8 cellular contexts compared by ENCODE assay signal in genomic region chr19:2268861-2269243, GRCh38. TPM values are rescaled to one million over a fixed set of nuclear protein-coding genes. Genes with fewer than 3 reads are reported as not detected.
DNase-seq lines count a peak whose midpoint lies in the region; ATAC-seq and TF ChIP-seq lines count a peak whose summit lies in the region.

No MANE protein-coding gene starts in this region.

- H3K4me3 Mint-ChIP-seq in activated T-helper 2 cell treated with anti-CD3 and anti-CD28 coated beads, Interferon-gamma antibody, Interleukin-2, Interleukin-4, amounts not matched to agents 10 μg/mL and 5 μg/mL and 100 μg/mL, durations not matched to agents 14 hours and 24 hours and 36 hours (ENCODE audit: low read depth), result peak overlapping the region; percentile 89
- H3K4me3 Mint-ChIP-seq in stimulated activated naive B cell treated with anti-CD40 and anti-IgM and Interleukin-4, amounts not matched to agents 10 μg/mL and 1 μg/mL and 100 μg/mL, for 72 hours, result peak overlapping the region; percentile 91 to 95

- peaks cover 37% of the 10 kb centered on the region for H3K36me3 Mint-ChIP-seq in activated T-helper 2 cell treated with anti-CD3 and anti-CD28 coated beads, Interferon-gamma antibody, Interleukin-2, Interleukin-4, amounts not matched to agents 10 μg/mL and 5 μg/mL and 100 μg/mL, durations not matched to agents 14 hours and 24 hours and 36 hours (ENCODE audit: low read depth)
- H3K36me3 Mint-ChIP-seq in stimulated activated naive B cell treated with anti-CD40 and anti-IgM and Interleukin-4, amounts not matched to agents 10 μg/mL and 1 μg/mL and 100 μg/mL, for 72 hours, result peaks cover 33 to 38% of the 10 kb centered on the region in 2 donors

- H3K27me3 Mint-ChIP-seq in activated T-helper 2 cell treated with anti-CD3 and anti-CD28 coated beads, Interferon-gamma antibody, Interleukin-2, Interleukin-4, amounts not matched to agents 10 μg/mL and 5 μg/mL and 100 μg/mL, durations not matched to agents 14 hours and 24 hours and 36 hours (ENCODE audit: low read depth), result no peaks in the 10 kb centered on the region
- no peaks in the 10 kb centered on the region for H3K27me3 Mint-ChIP-seq in stimulated activated naive B cell treated with anti-CD40 and anti-IgM and Interleukin-4, amounts not matched to agents 10 μg/mL and 1 μg/mL and 100 μg/mL, for 72 hours

- H3K4me1 ChIP-seq in iPS-18a (ENCODE audit: control insufficient read depth, low read depth, low read length), result peaks cover 3% of the 10 kb centered on the region

- peaks cover 21% of the 10 kb centered on the region for H3K4me1 Mint-ChIP-seq in activated T-helper 2 cell treated with anti-CD3 and anti-CD28 coated beads, Interferon-gamma antibody, Interleukin-2, Interleukin-4, amounts not matched to agents 10 μg/mL and 5 μg/mL and 100 μg/mL, durations not matched to agents 14 hours and 24 hours and 36 hours (ENCODE audit: low read depth)
- H3K4me1 Mint-ChIP-seq in stimulated activated naive B cell treated with anti-CD40 and anti-IgM and Interleukin-4, amounts not matched to agents 10 μg/mL and 1 μg/mL and 100 μg/mL, for 72 hours, result peaks cover 30 to 59% of the 10 kb centered on the region in 2 donors

- H3K36me3 ChIP-seq in iPS-18a (ENCODE audit: control insufficient read depth, low read depth, low read length), result peaks cover 12% of the 10 kb centered on the region

- peak overlapping the region; percentile 75 for H3K27ac ChIP-seq in HL-60 (replicated peaks)
- peak overlapping the region; percentile 65 for H3K27ac ChIP-seq in iPS-18a (ENCODE audit: low read length)

- ATAC-seq in stimulated activated naive B cell treated with anti-CD40 and anti-IgM and Interleukin-4, amounts not matched to agents 10 μg/mL and 1 μg/mL and 100 μg/mL, for 72 hours (replicated peaks), result no peak
- ATAC-seq in HG03045 (IDR thresholded peaks at IDR 0.05; ENCODE audit: unreplicated experiment) (no peak), HG03025 (IDR thresholded peaks at IDR 0.05; ENCODE audit: low FRiP score, unreplicated experiment) (no peak), GM21825 (IDR thresholded peaks at IDR 0.05; ENCODE audit: unreplicated experiment) (no peak)

- H3K4me3 ChIP-seq in HL-60 (replicated peaks; ENCODE audit: insufficient read depth, low read length) (peak overlapping the region; percentile 65), iPS-18a (ENCODE audit: low read length) (peak overlapping the region; percentile 91)

- no peak for TF ChIP-seq CTCF in HL-60 (IDR thresholded peaks at IDR 0.05; ENCODE audit: insufficient read depth, low read length)

- peak overlapping the region; percentile 58 for H3K27ac Mint-ChIP-seq in activated T-helper 2 cell treated with anti-CD3 and anti-CD28 coated beads, Interferon-gamma antibody, Interleukin-2, Interleukin-4, amounts not matched to agents 10 μg/mL and 5 μg/mL and 100 μg/mL, durations not matched to agents 14 hours and 24 hours and 36 hours
- peak overlapping the region; percentile 99 for H3K27ac Mint-ChIP-seq in stimulated activated naive B cell treated with anti-CD40 and anti-IgM and Interleukin-4, amounts not matched to agents 10 μg/mL and 1 μg/mL and 100 μg/mL, for 72 hours

- no peaks in the 10 kb centered on the region for H3K9me3 Mint-ChIP-seq in activated T-helper 2 cell treated with anti-CD3 and anti-CD28 coated beads, Interferon-gamma antibody, Interleukin-2, Interleukin-4, amounts not matched to agents 10 μg/mL and 5 μg/mL and 100 μg/mL, durations not matched to agents 14 hours and 24 hours and 36 hours
- no peaks in the 10 kb centered on the region for H3K9me3 Mint-ChIP-seq in stimulated activated naive B cell treated with anti-CD40 and anti-IgM and Interleukin-4, amounts not matched to agents 10 μg/mL and 1 μg/mL and 100 μg/mL, for 72 hours

- no peak for DNase-seq in HL-60 (ENCODE audit: low read depth in 1 of 2, low spot score in 1 of 2)
- no peak for DNase-seq in activated T-helper 2 cell treated with anti-CD3 and anti-CD28 coated beads, Interferon-gamma antibody, Interleukin-2, Interleukin-4, amounts not matched to agents 10 μg/mL and 5 μg/mL and 100 μg/mL, durations not matched to agents 14 hours and 24 hours and 36 hours (ENCODE audit: low spot score)
- DNase-seq in stimulated activated naive B cell treated with anti-CD40 and anti-IgM and Interleukin-4, amounts not matched to agents 10 μg/mL and 1 μg/mL and 100 μg/mL, for 72 hours, result no peak
- no peak for DNase-seq in inferior parietal cortex (ENCODE audit: extremely low spot score)

- peak overlapping the region; percentile 64 for H3K9ac ChIP-seq in iPS-18a (ENCODE audit: low read length)

- no peaks in the 10 kb centered on the region for H3K9me3 ChIP-seq in iPS-18a (ENCODE audit: control insufficient read depth, low read depth, low read length)

- H3K27me3 ChIP-seq in HL-60 (ENCODE audit: insufficient read depth, poor library complexity, severe bottlenecking) (no peaks in the 10 kb centered on the region), iPS-18a (ENCODE audit: control insufficient read depth, insufficient read depth, low read length) (no peaks in the 10 kb centered on the region)

- intact Hi-C loops in activated T-helper 2 cell treated with anti-CD3 and anti-CD28 coated beads, Interferon-gamma antibody, Interleukin-2, Interleukin-4, amounts not matched to agents 10 μg/mL and 5 μg/mL and 100 μg/mL, durations not matched to agents 14 hours and 24 hours and 36 hours (cut with micrococcal nuclease), result loop anchor here (1.0 to 5.0 kb wide), 2 partner anchors 33 to 117 kb away; partner anchors contain the start of genes AP3D1, PLEKHJ1 and SF3A2

RNA-seq across cellular contexts. Expression of gene JSRP1, which starts 12.6 kb away (rescaled TPM):
- total RNA-seq in activated T-helper 2 cell treated with anti-CD3 and anti-CD28 coated beads, Interferon-gamma antibody, Interleukin-2, Interleukin-4, amounts not matched to agents 10 μg/mL and 5 μg/mL and 100 μg/mL, durations not matched to agents 14 hours and 24 hours and 36 hours, result 0.21 and 0.67 TPM in 2 replicates

RNA-seq across cellular contexts. Expression of gene PEAK3, which starts 13.1 kb away (rescaled TPM):
- total RNA-seq in activated T-helper 2 cell treated with anti-CD3 and anti-CD28 coated beads, Interferon-gamma antibody, Interleukin-2, Interleukin-4, amounts not matched to agents 10 μg/mL and 5 μg/mL and 100 μg/mL, durations not matched to agents 14 hours and 24 hours and 36 hours, result 0.11 and 0.18 TPM in 2 replicates

RNA-seq across cellular contexts. Expression of gene AMH, which starts 19.7 kb away (rescaled TPM):
- 4.3 TPM in 2 replicates for total RNA-seq in activated T-helper 2 cell treated with anti-CD3 and anti-CD28 coated beads, Interferon-gamma antibody, Interleukin-2, Interleukin-4, amounts not matched to agents 10 μg/mL and 5 μg/mL and 100 μg/mL, durations not matched to agents 14 hours and 24 hours and 36 hours

RNA-seq across cellular contexts. Expression of gene SF3A2, which starts 32.2 kb away (rescaled TPM):
- total RNA-seq in activated T-helper 2 cell treated with anti-CD3 and anti-CD28 coated beads, Interferon-gamma antibody, Interleukin-2, Interleukin-4, amounts not matched to agents 10 μg/mL and 5 μg/mL and 100 μg/mL, durations not matched to agents 14 hours and 24 hours and 36 hours, result 153 and 154 TPM in 2 replicates

RNA-seq across cellular contexts. Expression of gene PLEKHJ1, which starts 32.7 kb away (rescaled TPM):
- 75.7 and 77.2 TPM in 2 replicates for total RNA-seq in activated T-helper 2 cell treated with anti-CD3 and anti-CD28 coated beads, Interferon-gamma antibody, Interleukin-2, Interleukin-4, amounts not matched to agents 10 μg/mL and 5 μg/mL and 100 μg/mL, durations not matched to agents 14 hours and 24 hours and 36 hours
